In genomic region chr7:101167645-101168411, GRCh38 we compare ENCODE assay signal across 1 cellular context.
A peak's percentile ranks its signal among the peaks of the same experiment; 100 is the strongest.
TF ChIP-seq lines count a peak whose summit lies in the region.

No MANE protein-coding gene starts in this region.

TF ChIP-seq in endothelial cell of umbilical vein, 7 proteins besides CTCF, POLR2A, EP300 and RAD21:
- TF ChIP-seq FOS (IDR thresholded peaks at IDR 0.05; ENCODE audit: borderline replicate concordance, insufficient read depth, low read length), result no peak
- TF ChIP-seq EZH2 (IDR thresholded peaks at IDR 0.05; ENCODE audit: borderline replicate concordance, low read depth, low read length, severe bottlenecking), result peak; percentile 15
- no peak for TF ChIP-seq MYC (IDR thresholded peaks at IDR 0.05; ENCODE audit: low read depth, low read length)
- no peak for TF ChIP-seq JUN (IDR thresholded peaks at IDR 0.05; ENCODE audit: borderline replicate concordance, insufficient read depth, insufficient read length, low read depth)
TF ChIP-seq in endothelial cell of umbilical vein: peak in this region for 1.
